7 cellular contexts compared by ENCODE assay signal in the genomic region with DNA sequence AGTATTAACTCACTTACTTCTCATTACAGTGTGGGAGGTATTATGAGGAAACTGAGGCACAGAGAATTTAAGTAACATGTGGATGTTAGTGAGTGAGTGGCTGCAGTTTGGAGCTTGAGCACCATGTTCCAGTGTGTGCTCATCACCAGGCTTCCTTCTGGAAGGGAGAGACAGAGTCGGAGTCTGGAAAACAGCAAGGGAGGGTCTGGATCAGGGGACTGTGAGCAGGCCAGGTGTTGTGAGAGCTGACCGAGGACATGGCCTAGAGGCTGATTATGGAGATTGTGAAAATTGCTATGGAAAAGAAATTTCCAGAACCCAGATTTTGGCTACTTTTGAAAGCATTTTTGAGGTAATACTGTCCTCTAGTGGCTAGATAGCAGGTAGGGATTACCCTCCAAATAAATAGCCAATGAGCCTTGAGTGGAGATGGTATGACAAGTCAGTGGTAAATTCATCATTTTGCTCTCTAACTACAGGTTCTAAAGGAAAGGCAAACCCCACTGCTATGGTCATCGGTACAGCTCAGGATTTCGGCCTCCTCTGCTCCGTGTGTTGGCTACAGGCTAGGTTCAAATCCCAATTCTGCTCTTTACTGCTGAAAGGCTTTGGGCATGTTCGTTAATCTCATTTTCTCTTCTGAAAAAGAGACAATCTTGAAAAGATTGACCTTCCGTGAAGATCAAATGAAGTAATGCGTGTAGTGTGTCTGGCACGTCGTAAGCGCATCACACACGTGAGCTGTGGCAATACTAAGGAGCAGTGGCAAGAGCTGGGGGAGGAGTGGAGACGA. TPM values are rescaled to one million over a fixed set of nuclear protein-coding genes. Genes with fewer than 3 reads are reported as not detected.
DNase-seq lines count a peak whose midpoint lies in the region; ATAC-seq, FAIRE-seq and TF ChIP-seq lines count a peak whose summit lies in the region.

No MANE protein-coding gene starts in this region.

- H3K36me3 ChIP-seq in keratinocyte (ENCODE audit: control insufficient read depth in 2 of 2, extremely low read depth in 1 of 2, insufficient read depth in 2 of 2, low read length in 2 of 2) (no peaks in the 10 kb centered on the region), upper lobe of right lung (no peaks in the 10 kb centered on the region)

- no peak overlapping the region for H3K27ac ChIP-seq in keratinocyte (ENCODE audit: control insufficient read depth, insufficient read depth, low read length)
- H3K27ac ChIP-seq in upper lobe of right lung, result no peak overlapping the region

- H3K9ac ChIP-seq in keratinocyte (ENCODE audit: control insufficient read depth, extremely low read depth, insufficient read depth, low read length), result no peak overlapping the region

- H3K9me1 ChIP-seq in keratinocyte (ENCODE audit: control insufficient read depth, extremely low read depth, insufficient read depth, low read length), result no peaks in the 10 kb centered on the region

- H3K4me1 ChIP-seq in keratinocyte (ENCODE audit: control insufficient read depth, extremely low read depth, insufficient read depth, low read length), result peaks cover 11% of the 10 kb centered on the region
- no peaks in the 10 kb centered on the region for H3K4me1 ChIP-seq in upper lobe of right lung

- H3K4me3 ChIP-seq in keratinocyte (ENCODE audit: control insufficient read depth in 2 of 3, extremely low read depth in 1 of 3, insufficient read depth in 2 of 3, low read depth in 1 of 3, low read length in 3 of 3) (no peak overlapping the region), upper lobe of right lung (no peak overlapping the region)

- H3K4me2 ChIP-seq in keratinocyte (ENCODE audit: control insufficient read depth, extremely low read depth, insufficient read depth, low read depth, low read length), result no peak overlapping the region

- dilution Hi-C loops in keratinocyte (cut with MboI; ENCODE audit: extremely low pct_ligation_motif_present, low sequenced_read_pairs), result no loop called here

- DNase-seq in GM10266 (ENCODE audit: extremely low spot score), result peak; percentile 39
- DNase-seq in KBM-7, result peak; percentile 27
- peak; percentile 48 for DNase-seq in amniotic epithelial cell (ENCODE audit: low read depth)
- no peak for DNase-seq in keratinocyte (ENCODE audit: low read depth, low spot score)
- DNase-seq in upper lobe of right lung, result no peak
- no peak for DNase-seq in mesenteric fat pad (ENCODE audit: low spot score)
- no peak for DNase-seq in NCI-H2081 (lab: John Stamatoyannopoulos, UW)

- H3K79me2 ChIP-seq in keratinocyte (ENCODE audit: control insufficient read depth, insufficient read depth, low read length), result no peaks in the 10 kb centered on the region

- intact Hi-C loops in upper lobe of right lung (cut with DNase I), result no loop called here

- peak; percentile 68 for FAIRE-seq in keratinocyte (lab: Jason Lieb, UNC)

- no peaks in the 10 kb centered on the region for H3K9me3 ChIP-seq in keratinocyte (ENCODE audit: control insufficient read depth, low read depth, low read length)
- H3K9me3 ChIP-seq in upper lobe of right lung, result no peaks in the 10 kb centered on the region

- no peak overlapping the region for H2AFZ ChIP-seq in keratinocyte (ENCODE audit: control insufficient read depth, low read length)

- no peak for ATAC-seq in upper lobe of right lung

- no peaks in the 10 kb centered on the region for H4K20me1 ChIP-seq in keratinocyte (ENCODE audit: control insufficient read depth, extremely low read depth, insufficient read depth, low read length)

- no peaks in the 10 kb centered on the region for H3K27me3 ChIP-seq in keratinocyte (ENCODE audit: control insufficient read depth, extremely low read depth, insufficient read depth, low read length)
- no peaks in the 10 kb centered on the region for H3K27me3 ChIP-seq in upper lobe of right lung

- in situ Hi-C loops in KBM-7 (cut with MboI; ENCODE audit: low pct_unique_long_range_greater_than_20kb, low sequenced_read_pairs), result no loop called here

- TF ChIP-seq CTCF in GM10266 (IDR thresholded peaks at IDR 0.05; ENCODE audit: control insufficient read depth, insufficient read depth, low read depth, missing control alignments) (peak; percentile 82), keratinocyte (optimal IDR thresholded peaks at IDR 0.05 in 1 of 3, IDR thresholded peaks at IDR 0.05 in 1 of 3, conservative IDR thresholded peaks at IDR 0.05 in 1 of 3; ENCODE audit: extremely low read depth in 1 of 3, insufficient read depth in 2 of 3, low read length in 3 of 3) (peak in 2 of 3 experiments; percentile 95 to 98), upper lobe of right lung (IDR thresholded peaks at IDR 0.05) (peak; percentile 69)

RNA-seq across cellular contexts. Expression of gene HAO2, which starts 1.1 kb away (rescaled TPM):
- not detected in 3 replicates for polyA plus RNA-seq in keratinocyte
- not detected for polyA plus RNA-seq in keratinocyte (2011; ENCODE audit: low read depth)
- not detected in 2 replicates for polyA plus RNA-seq in keratinocyte (2011; cell fraction: cytosol; rRNA removed)
- not detected in 2 replicates for polyA plus RNA-seq in keratinocyte (2011; cell fraction: nucleus; rRNA removed)
- polyA plus RNA-seq in keratinocyte (2012; ENCODE audit: low replicate concordance), result not detected in 2 replicates
- not detected in 3 replicates for polyA minus RNA-seq in keratinocyte
- polyA minus RNA-seq in keratinocyte (2011; cell fraction: cytosol; rRNA and poly(A)+ RNA removed), result not detected
- polyA minus RNA-seq in keratinocyte (2011; cell fraction: nucleus; rRNA and poly(A)+ RNA removed), result not detected in 2 replicates
- total RNA-seq in upper lobe of right lung (not detected), mesenteric fat pad (not detected)

RNA-seq across cellular contexts. Expression of gene HSD3B2, which starts 47.4 kb away (rescaled TPM):
- not detected in 3 replicates for polyA plus RNA-seq in keratinocyte
- polyA plus RNA-seq in keratinocyte (2011; ENCODE audit: low read depth), result not detected
- not detected in 2 replicates for polyA plus RNA-seq in keratinocyte (2011; cell fraction: cytosol; rRNA removed)
- polyA plus RNA-seq in keratinocyte (2011; cell fraction: nucleus; rRNA removed), result not detected in 2 replicates
- not detected in 2 replicates for polyA plus RNA-seq in keratinocyte (2012; ENCODE audit: low replicate concordance)
- polyA minus RNA-seq in keratinocyte, result not detected in 3 replicates
- polyA minus RNA-seq in keratinocyte (2011; cell fraction: cytosol; rRNA and poly(A)+ RNA removed), result not detected
- not detected in 2 replicates for polyA minus RNA-seq in keratinocyte (2011; cell fraction: nucleus; rRNA and poly(A)+ RNA removed)
- not detected for total RNA-seq in upper lobe of right lung
- not detected for total RNA-seq in mesenteric fat pad

Comparison
In these comparisons a context has a peak if more than half of its experiments do, and no peak if none do; other contexts are left out.
1. DNase-seq: peak in GM10266 (single experiment), KBM-7 (single experiment) and amniotic epithelial cell (single experiment); none in keratinocyte (single experiment), upper lobe of right lung (single experiment), mesenteric fat pad (single experiment) and NCI-H2081 (0 of 2).
2. Peak in every context shown above with its lines, with median percentiles within 50 percentile points of each other: CTCF ChIP-seq.